ENCODE assay signal across 1 cellular context in the genomic region with DNA sequence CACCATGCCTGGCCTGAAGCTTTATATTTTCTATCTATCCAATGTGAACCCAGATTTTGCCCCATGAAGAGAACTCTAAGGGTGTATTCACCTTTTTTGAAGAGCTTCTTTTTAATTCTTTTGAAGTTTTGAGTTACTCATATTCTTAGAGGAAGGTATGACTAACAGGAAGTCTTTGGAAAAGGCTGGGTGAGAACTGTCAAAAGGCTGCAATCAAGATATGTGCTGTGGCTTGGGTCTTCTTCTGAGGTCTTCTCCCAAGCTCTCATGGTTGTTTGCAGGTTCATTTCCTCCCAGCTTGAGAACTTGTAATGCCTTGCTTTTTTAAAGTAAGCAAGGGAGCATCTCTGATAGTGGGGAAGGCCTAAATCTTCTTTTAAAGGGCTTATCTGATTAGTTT.
TF ChIP-seq lines count a peak whose summit lies in the region.

No MANE protein-coding gene starts in this region.

TF ChIP-seq in HepG2, 621 proteins besides CTCF, POLR2A, EP300 and RAD21:
- no peak for TF ChIP-seq MTF1 (CRISPR knock-in tag; IDR thresholded peaks at IDR 0.05)
- no peak for TF ChIP-seq ZNF749 (CRISPR knock-in tag; IDR thresholded peaks at IDR 0.05; ENCODE audit: borderline replicate concordance)
- TF ChIP-seq ZNF484 (CRISPR knock-in tag; IDR thresholded peaks at IDR 0.05; ENCODE audit: borderline replicate concordance, low read depth): no peak
- no peak for TF ChIP-seq SOX13 (IDR thresholded peaks at IDR 0.05)
- no peak for TF ChIP-seq SOX13 (CRISPR knock-in tag; conservative IDR thresholded peaks at IDR 0.05 in 1 of 2, IDR thresholded peaks at IDR 0.05 in 1 of 2)
- TF ChIP-seq, protein P1, sequence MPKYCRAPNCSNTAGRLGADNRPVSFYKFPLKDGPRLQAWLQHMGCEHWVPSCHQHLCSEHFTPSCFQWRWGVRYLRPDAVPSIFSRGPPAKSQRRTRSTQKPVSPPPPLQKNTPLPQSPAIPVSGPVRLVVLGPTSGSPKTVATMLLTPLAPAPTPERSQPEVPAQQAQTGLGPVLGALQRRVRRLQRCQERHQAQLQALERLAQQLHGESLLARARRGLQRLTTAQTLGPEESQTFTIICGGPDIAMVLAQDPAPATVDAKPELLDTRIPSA (CRISPR knock-in tag; IDR thresholded peaks at IDR 0.05; ENCODE audit: borderline replicate concordance): no peak
- TF ChIP-seq SIX1 (CRISPR knock-in tag; IDR thresholded peaks at IDR 0.05; ENCODE audit: borderline replicate concordance): no peak
- TF ChIP-seq, protein P2, sequence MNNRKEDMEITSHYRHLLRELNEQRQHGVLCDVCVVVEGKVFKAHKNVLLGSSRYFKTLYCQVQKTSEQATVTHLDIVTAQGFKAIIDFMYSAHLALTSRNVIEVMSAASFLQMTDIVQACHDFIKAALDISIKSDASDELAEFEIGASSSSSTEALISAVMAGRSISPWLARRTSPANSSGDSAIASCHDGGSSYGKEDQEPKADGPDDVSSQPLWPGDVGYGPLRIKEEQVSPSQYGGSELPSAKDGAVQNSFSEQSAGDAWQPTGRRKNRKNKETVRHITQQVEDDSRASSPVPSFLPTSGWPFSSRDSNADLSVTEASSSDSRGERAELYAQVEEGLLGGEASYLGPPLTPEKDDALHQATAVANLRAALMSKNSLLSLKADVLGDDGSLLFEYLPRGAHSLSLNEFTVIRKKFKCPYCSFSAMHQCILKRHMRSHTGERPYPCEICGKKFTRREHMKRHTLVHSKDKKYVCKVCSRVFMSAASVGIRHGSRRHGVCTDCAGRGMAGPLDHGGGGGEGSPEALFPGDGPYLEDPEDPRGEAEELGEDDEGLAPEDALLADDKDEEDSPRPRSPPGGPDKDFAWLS (CRISPR knock-in tag; IDR thresholded peaks at IDR 0.05; ENCODE audit: borderline replicate concordance): no peak
- TF ChIP-seq, protein P3, sequence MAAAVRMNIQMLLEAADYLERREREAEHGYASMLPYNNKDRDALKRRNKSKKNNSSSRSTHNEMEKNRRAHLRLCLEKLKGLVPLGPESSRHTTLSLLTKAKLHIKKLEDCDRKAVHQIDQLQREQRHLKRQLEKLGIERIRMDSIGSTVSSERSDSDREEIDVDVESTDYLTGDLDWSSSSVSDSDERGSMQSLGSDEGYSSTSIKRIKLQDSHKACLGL (CRISPR knock-in tag; IDR thresholded peaks at IDR 0.05): no peak
- TF ChIP-seq KDM3A (CRISPR knock-in tag; IDR thresholded peaks at IDR 0.05; ENCODE audit: low read depth): no peak
- no peak for TF ChIP-seq RORA (CRISPR knock-in tag; IDR thresholded peaks at IDR 0.05)
- TF ChIP-seq, protein P4, sequence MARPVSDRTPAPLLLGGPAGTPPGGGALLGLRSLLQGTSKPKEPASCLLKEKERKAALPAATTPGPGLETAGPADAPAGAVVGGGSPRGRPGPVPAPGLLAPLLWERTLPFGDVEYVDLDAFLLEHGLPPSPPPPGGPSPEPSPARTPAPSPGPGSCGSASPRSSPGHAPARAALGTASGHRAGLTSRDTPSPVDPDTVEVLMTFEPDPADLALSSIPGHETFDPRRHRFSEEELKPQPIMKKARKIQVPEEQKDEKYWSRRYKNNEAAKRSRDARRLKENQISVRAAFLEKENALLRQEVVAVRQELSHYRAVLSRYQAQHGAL (CRISPR knock-in tag; IDR thresholded peaks at IDR 0.05; ENCODE audit: not compliant biosample characterization): no peak
- no peak for TF ChIP-seq PCBP1 (IDR thresholded peaks at IDR 0.05; ENCODE audit: borderline replicate concordance, low read depth, low read length)
- no peak for TF ChIP-seq CHD4 (IDR thresholded peaks at IDR 0.05; ENCODE audit: borderline replicate concordance, low read length)
- no peak for TF ChIP-seq KDM4B (CRISPR knock-in tag; IDR thresholded peaks at IDR 0.05)
- TF ChIP-seq TOPORS (CRISPR knock-in tag; IDR thresholded peaks at IDR 0.05): no peak
- TF ChIP-seq ZNF879 (CRISPR knock-in tag; IDR thresholded peaks at IDR 0.05): no peak
- TF ChIP-seq, protein P5, sequence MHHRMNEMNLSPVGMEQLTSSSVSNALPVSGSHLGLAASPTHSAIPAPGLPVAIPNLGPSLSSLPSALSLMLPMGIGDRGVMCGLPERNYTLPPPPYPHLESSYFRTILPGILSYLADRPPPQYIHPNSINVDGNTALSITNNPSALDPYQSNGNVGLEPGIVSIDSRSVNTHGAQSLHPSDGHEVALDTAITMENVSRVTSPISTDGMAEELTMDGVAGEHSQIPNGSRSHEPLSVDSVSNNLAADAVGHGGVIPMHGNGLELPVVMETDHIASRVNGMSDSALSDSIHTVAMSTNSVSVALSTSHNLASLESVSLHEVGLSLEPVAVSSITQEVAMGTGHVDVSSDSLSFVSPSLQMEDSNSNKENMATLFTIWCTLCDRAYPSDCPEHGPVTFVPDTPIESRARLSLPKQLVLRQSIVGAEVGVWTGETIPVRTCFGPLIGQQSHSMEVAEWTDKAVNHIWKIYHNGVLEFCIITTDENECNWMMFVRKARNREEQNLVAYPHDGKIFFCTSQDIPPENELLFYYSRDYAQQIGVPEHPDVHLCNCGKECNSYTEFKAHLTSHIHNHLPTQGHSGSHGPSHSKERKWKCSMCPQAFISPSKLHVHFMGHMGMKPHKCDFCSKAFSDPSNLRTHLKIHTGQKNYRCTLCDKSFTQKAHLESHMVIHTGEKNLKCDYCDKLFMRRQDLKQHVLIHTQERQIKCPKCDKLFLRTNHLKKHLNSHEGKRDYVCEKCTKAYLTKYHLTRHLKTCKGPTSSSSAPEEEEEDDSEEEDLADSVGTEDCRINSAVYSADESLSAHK (CRISPR knock-in tag; IDR thresholded peaks at IDR 0.05; ENCODE audit: borderline replicate concordance): no peak
- TF ChIP-seq, protein P6, sequence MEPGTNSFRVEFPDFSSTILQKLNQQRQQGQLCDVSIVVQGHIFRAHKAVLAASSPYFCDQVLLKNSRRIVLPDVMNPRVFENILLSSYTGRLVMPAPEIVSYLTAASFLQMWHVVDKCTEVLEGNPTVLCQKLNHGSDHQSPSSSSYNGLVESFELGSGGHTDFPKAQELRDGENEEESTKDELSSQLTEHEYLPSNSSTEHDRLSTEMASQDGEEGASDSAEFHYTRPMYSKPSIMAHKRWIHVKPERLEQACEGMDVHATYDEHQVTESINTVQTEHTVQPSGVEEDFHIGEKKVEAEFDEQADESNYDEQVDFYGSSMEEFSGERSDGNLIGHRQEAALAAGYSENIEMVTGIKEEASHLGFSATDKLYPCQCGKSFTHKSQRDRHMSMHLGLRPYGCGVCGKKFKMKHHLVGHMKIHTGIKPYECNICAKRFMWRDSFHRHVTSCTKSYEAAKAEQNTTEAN (CRISPR knock-in tag; conservative IDR thresholded peaks at IDR 0.05): no peak
- TF ChIP-seq ZNF552 (CRISPR knock-in tag; IDR thresholded peaks at IDR 0.05; ENCODE audit: borderline replicate concordance): no peak
- TF ChIP-seq, protein P7, sequence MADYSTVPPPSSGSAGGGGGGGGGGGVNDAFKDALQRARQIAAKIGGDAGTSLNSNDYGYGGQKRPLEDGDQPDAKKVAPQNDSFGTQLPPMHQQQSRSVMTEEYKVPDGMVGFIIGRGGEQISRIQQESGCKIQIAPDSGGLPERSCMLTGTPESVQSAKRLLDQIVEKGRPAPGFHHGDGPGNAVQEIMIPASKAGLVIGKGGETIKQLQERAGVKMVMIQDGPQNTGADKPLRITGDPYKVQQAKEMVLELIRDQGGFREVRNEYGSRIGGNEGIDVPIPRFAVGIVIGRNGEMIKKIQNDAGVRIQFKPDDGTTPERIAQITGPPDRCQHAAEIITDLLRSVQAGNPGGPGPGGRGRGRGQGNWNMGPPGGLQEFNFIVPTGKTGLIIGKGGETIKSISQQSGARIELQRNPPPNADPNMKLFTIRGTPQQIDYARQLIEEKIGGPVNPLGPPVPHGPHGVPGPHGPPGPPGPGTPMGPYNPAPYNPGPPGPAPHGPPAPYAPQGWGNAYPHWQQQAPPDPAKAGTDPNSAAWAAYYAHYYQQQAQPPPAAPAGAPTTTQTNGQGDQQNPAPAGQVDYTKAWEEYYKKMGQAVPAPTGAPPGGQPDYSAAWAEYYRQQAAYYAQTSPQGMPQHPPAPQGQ (CRISPR knock-in tag; IDR thresholded peaks at IDR 0.05; ENCODE audit: borderline replicate concordance): no peak
